ENCODE assay signal across 1 cellular context in the genomic region with DNA sequence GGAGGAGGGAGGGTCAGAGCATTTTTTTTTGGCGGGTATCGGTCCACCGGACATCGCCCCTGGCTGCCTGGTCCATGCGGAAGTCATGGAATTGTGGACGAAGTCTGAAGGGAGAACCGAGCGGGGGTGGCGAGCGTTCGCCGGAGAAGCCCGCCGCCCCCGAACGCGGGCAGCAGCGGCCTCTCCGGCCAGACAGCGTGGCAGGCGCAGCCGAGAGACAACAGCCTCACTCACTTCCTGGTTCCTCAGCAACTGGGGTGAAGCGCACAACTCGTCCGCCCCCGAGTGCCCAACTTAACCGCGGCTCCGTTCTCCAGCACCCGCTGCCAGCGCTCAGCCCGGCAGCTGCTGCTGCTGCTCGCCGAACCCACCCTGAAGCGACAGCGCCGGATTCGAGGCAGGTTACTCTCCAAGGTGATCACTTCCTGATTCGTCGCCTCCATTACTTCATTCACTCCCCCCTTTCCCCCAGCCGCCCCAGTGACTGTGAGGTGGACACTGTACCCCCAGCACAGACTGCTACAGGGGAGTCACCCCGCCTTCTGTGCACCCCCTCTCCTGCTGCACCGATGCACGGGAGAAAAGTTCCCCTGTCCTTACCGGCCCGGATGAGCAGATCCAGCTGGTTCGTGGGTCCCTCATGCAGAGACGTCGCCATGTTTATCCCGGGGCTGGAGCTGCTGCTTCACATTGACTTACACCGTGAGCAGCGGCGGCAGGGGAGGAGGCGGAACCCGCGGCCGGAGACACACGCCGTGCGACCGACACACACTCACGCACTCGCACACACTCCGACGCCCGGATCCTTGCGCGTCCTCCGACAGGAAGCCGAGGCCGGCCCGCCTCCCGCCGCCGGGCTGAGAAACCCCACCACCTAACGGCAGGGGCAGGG.
TF ChIP-seq lines count a peak whose summit lies in the region.

No MANE protein-coding gene starts in this region.

TF ChIP-seq in liver, 16 proteins besides CTCF, POLR2A, EP300 and RAD21 (continued from another document):
- TF ChIP-seq, protein P1, sequence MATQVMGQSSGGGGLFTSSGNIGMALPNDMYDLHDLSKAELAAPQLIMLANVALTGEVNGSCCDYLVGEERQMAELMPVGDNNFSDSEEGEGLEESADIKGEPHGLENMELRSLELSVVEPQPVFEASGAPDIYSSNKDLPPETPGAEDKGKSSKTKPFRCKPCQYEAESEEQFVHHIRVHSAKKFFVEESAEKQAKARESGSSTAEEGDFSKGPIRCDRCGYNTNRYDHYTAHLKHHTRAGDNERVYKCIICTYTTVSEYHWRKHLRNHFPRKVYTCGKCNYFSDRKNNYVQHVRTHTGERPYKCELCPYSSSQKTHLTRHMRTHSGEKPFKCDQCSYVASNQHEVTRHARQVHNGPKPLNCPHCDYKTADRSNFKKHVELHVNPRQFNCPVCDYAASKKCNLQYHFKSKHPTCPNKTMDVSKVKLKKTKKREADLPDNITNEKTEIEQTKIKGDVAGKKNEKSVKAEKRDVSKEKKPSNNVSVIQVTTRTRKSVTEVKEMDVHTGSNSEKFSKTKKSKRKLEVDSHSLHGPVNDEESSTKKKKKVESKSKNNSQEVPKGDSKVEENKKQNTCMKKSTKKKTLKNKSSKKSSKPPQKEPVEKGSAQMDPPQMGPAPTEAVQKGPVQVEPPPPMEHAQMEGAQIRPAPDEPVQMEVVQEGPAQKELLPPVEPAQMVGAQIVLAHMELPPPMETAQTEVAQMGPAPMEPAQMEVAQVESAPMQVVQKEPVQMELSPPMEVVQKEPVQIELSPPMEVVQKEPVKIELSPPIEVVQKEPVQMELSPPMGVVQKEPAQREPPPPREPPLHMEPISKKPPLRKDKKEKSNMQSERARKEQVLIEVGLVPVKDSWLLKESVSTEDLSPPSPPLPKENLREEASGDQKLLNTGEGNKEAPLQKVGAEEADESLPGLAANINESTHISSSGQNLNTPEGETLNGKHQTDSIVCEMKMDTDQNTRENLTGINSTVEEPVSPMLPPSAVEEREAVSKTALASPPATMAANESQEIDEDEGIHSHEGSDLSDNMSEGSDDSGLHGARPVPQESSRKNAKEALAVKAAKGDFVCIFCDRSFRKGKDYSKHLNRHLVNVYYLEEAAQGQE (IDR thresholded peaks at IDR 0.05) = no peak
- TF ChIP-seq SP1 (IDR thresholded peaks at IDR 0.05) (peak; percentile 38), HNF4G (IDR thresholded peaks at IDR 0.05) (no peak), HNF4A (conservative IDR thresholded peaks at IDR 0.05) (no peak), YY1 (IDR thresholded peaks at IDR 0.05) (peak; percentile 93)
